1 cellular context compared by ENCODE assay signal in the genomic region with DNA sequence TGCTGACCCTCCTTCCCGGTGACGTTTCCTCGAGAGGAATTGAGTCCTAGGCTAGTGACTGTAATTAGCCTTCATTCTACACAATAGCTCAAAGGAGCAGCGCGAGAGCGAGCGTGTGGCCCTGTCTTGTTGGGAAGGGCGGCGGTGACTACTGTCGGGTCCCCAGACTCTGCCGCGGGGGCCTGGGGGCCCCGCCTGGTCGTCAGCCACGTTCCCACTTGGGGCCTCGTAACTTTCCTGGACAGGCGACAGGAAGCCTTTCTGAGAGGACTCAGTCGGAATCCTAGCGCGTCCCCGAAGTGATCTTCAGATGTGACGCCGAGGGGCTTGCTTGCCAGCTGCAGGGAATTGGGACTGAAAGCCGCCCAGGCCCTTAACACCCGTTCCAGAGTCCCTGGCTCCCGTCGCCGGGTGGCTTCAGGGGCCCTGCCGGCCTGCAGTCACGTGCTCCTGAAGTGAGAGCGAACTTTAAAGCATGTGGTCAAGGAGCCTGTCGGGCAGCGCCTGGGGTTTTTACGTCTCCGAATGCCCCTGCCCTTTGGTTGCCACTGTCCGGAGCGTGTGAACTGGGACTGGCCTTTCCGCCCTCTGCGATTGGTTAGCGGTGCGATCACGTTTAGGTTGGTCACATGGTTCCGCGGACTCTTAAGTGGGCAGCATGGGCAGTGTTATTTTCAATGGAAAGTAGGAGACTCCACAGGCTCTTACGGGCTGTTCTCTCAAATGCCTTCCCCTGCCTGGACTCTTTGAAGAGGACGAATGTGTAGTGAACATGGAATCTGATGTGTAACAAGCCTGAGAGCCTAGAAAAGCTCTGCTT.
TF ChIP-seq lines count a peak whose summit lies in the region.

No MANE protein-coding gene starts in this region.

TF ChIP-seq in HepG2, 621 proteins besides CTCF, POLR2A, EP300 and RAD21 (continued from another document and continues in another):
- TF ChIP-seq, protein P1, sequence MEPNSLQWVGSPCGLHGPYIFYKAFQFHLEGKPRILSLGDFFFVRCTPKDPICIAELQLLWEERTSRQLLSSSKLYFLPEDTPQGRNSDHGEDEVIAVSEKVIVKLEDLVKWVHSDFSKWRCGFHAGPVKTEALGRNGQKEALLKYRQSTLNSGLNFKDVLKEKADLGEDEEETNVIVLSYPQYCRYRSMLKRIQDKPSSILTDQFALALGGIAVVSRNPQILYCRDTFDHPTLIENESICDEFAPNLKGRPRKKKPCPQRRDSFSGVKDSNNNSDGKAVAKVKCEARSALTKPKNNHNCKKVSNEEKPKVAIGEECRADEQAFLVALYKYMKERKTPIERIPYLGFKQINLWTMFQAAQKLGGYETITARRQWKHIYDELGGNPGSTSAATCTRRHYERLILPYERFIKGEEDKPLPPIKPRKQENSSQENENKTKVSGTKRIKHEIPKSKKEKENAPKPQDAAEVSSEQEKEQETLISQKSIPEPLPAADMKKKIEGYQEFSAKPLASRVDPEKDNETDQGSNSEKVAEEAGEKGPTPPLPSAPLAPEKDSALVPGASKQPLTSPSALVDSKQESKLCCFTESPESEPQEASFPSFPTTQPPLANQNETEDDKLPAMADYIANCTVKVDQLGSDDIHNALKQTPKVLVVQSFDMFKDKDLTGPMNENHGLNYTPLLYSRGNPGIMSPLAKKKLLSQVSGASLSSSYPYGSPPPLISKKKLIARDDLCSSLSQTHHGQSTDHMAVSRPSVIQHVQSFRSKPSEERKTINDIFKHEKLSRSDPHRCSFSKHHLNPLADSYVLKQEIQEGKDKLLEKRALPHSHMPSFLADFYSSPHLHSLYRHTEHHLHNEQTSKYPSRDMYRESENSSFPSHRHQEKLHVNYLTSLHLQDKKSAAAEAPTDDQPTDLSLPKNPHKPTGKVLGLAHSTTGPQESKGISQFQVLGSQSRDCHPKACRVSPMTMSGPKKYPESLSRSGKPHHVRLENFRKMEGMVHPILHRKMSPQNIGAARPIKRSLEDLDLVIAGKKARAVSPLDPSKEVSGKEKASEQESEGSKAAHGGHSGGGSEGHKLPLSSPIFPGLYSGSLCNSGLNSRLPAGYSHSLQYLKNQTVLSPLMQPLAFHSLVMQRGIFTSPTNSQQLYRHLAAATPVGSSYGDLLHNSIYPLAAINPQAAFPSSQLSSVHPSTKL (CRISPR knock-in tag; IDR thresholded peaks at IDR 0.05) = no peak
- TF ChIP-seq, protein P2, sequence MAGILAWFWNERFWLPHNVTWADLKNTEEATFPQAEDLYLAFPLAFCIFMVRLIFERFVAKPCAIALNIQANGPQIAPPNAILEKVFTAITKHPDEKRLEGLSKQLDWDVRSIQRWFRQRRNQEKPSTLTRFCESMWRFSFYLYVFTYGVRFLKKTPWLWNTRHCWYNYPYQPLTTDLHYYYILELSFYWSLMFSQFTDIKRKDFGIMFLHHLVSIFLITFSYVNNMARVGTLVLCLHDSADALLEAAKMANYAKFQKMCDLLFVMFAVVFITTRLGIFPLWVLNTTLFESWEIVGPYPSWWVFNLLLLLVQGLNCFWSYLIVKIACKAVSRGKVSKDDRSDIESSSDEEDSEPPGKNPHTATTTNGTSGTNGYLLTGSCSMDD (CRISPR knock-in tag; IDR thresholded peaks at IDR 0.05) = no peak
- TF ChIP-seq ZNF292 (CRISPR knock-in tag; IDR thresholded peaks at IDR 0.05; ENCODE audit: borderline replicate concordance, low read depth) (0 out of 2 replicates have a peak, but pooled peaks have one; percentile 32), PTBP1 (IDR thresholded peaks at IDR 0.05; ENCODE audit: low read depth, low read length, poor library complexity, severe bottlenecking) (no peak), RAD51 (IDR thresholded peaks at IDR 0.05; ENCODE audit: borderline replicate concordance) (peak; percentile 44; the same call in 1 of the 2 replicates), KDM6A (CRISPR knock-in tag; IDR thresholded peaks at IDR 0.05; ENCODE audit: low read depth) (no peak), PHF20 (CRISPR knock-in tag; IDR thresholded peaks at IDR 0.05) (no peak), DMAP1 (CRISPR knock-in tag; IDR thresholded peaks at IDR 0.05) (0 out of 2 replicates have a peak, but pooled peaks have one; percentile 37), FOXK1 (CRISPR knock-in tag; IDR thresholded peaks at IDR 0.05; ENCODE audit: borderline replicate concordance, low read depth) (no peak), EEA1 (CRISPR knock-in tag; IDR thresholded peaks at IDR 0.05; ENCODE audit: borderline replicate concordance) (no peak), NFRKB (IDR thresholded peaks at IDR 0.05) (no peak), ZNF879 (CRISPR knock-in tag; IDR thresholded peaks at IDR 0.05) (no peak), ZNF180 (CRISPR knock-in tag; IDR thresholded peaks at IDR 0.05; ENCODE audit: borderline replicate concordance, low read depth) (no peak), IKZF1 (IDR thresholded peaks at IDR 0.05) (no peak), ZNF839 (CRISPR knock-in tag; IDR thresholded peaks at IDR 0.05; ENCODE audit: borderline replicate concordance) (no peak), SUZ12 (IDR thresholded peaks at IDR 0.05; ENCODE audit: low read depth, low read length) (no peak), ZNF782 (CRISPR knock-in tag; IDR thresholded peaks at IDR 0.05; ENCODE audit: borderline replicate concordance) (0 out of 2 replicates have a peak, but pooled peaks have one; percentile 27), PAF1 (CRISPR knock-in tag; IDR thresholded peaks at IDR 0.05) (no peak), ZKSCAN8 (CRISPR knock-in tag; IDR thresholded peaks at IDR 0.05; ENCODE audit: borderline replicate concordance) (no peak), NFE2L1 (CRISPR knock-in tag; IDR thresholded peaks at IDR 0.05; ENCODE audit: borderline replicate concordance) (no peak), ZNF543 (CRISPR knock-in tag; IDR thresholded peaks at IDR 0.05) (no peak), ZNF333 (CRISPR knock-in tag; IDR thresholded peaks at IDR 0.05; ENCODE audit: borderline replicate concordance) (no peak), BORCS8-MEF2B (CRISPR knock-in tag; IDR thresholded peaks at IDR 0.05) (no peak), HHEX (CRISPR knock-in tag; IDR thresholded peaks at IDR 0.05) (no peak), DPF2 (CRISPR knock-in tag; IDR thresholded peaks at IDR 0.05; ENCODE audit: borderline replicate concordance, low read depth) (no peak), ONECUT2 (CRISPR knock-in tag; IDR thresholded peaks at IDR 0.05) (no peak), ZNF234 (CRISPR knock-in tag; conservative IDR thresholded peaks at IDR 0.05) (no peak), CREM (IDR thresholded peaks at IDR 0.05) (no peak), CREM (CRISPR knock-in tag; IDR thresholded peaks at IDR 0.05) (no peak), NCOA2 (CRISPR knock-in tag; IDR thresholded peaks at IDR 0.05) (no peak), ZNF256 (CRISPR knock-in tag; conservative IDR thresholded peaks at IDR 0.05) (no peak), DNMT3B (CRISPR knock-in tag; conservative IDR thresholded peaks at IDR 0.05) (no peak), ZNF468 (CRISPR knock-in tag; IDR thresholded peaks at IDR 0.05) (no peak), KLF6 (CRISPR knock-in tag; IDR thresholded peaks at IDR 0.05) (peak; percentile 57; the same call in 1 of the 2 replicates), ZNF274 (CRISPR knock-in tag; IDR thresholded peaks at IDR 0.05) (peak; percentile 63; the same call in 1 of the 2 replicates), RELA (CRISPR knock-in tag; IDR thresholded peaks at IDR 0.05) (no peak), HMG20B (CRISPR knock-in tag; conservative IDR thresholded peaks at IDR 0.05) (no peak), ZNF687 (CRISPR knock-in tag; IDR thresholded peaks at IDR 0.05) (peak; percentile 92), MTF2 (CRISPR knock-in tag; IDR thresholded peaks at IDR 0.05; ENCODE audit: borderline replicate concordance) (0 out of 2 replicates have a peak, but pooled peaks have one; percentile 52), DMTF1 (CRISPR knock-in tag; IDR thresholded peaks at IDR 0.05) (no peak), SP4 (CRISPR knock-in tag; IDR thresholded peaks at IDR 0.05) (no peak), KLF15 (CRISPR knock-in tag; IDR thresholded peaks at IDR 0.05; ENCODE audit: borderline replicate concordance) (no peak), ELK4 (CRISPR knock-in tag; IDR thresholded peaks at IDR 0.05; ENCODE audit: borderline replicate concordance) (no peak), MXI1 (IDR thresholded peaks at IDR 0.05; ENCODE audit: borderline replicate concordance, low read depth, low read length) (no peak), SMAD3 (CRISPR knock-in tag; IDR thresholded peaks at IDR 0.05) (no peak), MIER3 (CRISPR knock-in tag; IDR thresholded peaks at IDR 0.05; ENCODE audit: borderline replicate concordance) (0 out of 2 replicates have a peak, but pooled peaks have one; percentile 22), TEAD2 (CRISPR knock-in tag; IDR thresholded peaks at IDR 0.05) (no peak)
- TF ChIP-seq, protein P3, sequence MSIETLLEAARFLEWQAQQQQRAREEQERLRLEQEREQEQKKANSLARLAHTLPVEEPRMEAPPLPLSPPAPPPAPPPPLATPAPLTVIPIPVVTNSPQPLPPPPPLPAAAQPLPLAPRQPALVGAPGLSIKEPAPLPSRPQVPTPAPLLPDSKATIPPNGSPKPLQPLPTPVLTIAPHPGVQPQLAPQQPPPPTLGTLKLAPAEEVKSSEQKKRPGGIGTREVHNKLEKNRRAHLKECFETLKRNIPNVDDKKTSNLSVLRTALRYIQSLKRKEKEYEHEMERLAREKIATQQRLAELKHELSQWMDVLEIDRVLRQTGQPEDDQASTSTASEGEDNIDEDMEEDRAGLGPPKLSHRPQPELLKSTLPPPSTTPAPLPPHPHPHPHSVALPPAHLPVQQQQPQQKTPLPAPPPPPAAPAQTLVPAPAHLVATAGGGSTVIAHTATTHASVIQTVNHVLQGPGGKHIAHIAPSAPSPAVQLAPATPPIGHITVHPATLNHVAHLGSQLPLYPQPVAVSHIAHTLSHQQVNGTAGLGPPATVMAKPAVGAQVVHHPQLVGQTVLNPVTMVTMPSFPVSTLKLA (IDR thresholded peaks at IDR 0.05) = peak; percentile 66
- TF ChIP-seq, protein P4, sequence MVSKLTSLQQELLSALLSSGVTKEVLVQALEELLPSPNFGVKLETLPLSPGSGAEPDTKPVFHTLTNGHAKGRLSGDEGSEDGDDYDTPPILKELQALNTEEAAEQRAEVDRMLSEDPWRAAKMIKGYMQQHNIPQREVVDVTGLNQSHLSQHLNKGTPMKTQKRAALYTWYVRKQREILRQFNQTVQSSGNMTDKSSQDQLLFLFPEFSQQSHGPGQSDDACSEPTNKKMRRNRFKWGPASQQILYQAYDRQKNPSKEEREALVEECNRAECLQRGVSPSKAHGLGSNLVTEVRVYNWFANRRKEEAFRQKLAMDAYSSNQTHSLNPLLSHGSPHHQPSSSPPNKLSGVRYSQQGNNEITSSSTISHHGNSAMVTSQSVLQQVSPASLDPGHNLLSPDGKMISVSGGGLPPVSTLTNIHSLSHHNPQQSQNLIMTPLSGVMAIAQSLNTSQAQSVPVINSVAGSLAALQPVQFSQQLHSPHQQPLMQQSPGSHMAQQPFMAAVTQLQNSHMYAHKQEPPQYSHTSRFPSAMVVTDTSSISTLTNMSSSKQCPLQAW (CRISPR knock-in tag; IDR thresholded peaks at IDR 0.05) = no peak
